8 cellular contexts compared by ENCODE assay signal in the genomic region with DNA sequence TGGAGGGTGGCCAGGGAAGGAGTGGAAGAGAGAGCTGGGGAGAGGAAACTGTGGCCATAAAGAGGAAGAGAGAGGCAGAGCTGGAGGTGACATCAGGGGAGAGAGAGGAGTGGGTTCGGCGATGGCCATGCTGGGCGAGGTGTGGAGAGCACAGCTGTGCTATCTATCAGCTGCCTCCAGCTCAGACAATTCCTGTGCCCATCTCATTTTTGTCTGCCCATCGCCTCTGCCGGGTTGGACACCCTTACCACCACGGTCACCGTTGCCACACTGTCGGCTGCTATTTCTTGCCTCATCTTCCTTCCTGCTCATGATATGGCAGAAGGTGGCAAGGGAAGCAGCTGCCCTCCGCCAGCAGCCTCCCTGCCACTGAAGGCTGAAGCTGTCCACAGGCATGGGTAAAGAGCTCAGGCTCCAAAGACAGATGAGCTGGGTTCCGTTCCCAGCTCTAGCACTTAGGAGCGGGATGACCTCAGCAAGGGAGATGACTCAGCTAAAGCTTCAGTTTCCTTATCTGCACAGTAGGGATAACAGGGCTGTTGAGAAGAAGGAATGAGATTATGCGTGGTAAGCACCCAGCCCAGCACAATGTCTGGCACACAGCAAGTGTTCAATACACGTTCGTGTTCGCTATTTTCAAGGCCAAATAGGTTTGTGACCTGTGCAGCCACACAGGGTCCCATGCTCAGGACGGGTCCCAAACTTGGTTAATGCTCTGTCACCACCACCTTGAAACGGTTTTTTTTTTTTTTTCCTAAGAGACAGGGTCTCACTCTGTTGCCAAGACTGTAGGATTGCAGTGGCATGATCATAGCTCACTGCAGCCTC. TPM values are rescaled to one million over a fixed set of nuclear protein-coding genes. Genes with fewer than 3 reads are reported as not detected.
DNase-seq lines count a peak whose midpoint lies in the region; ATAC-seq, FAIRE-seq and TF ChIP-seq lines count a peak whose summit lies in the region.

No MANE protein-coding gene starts in this region.

- no peak overlapping the region for H3K27ac ChIP-seq in foreskin keratinocyte
- peak overlapping the region in 1 of 2 donors; percentile 23 for H3K27ac ChIP-seq in small intestine (ENCODE audit: low read depth in 1 of 2, low read length in 1 of 2)
- peak overlapping the region in 2 of 5 donors; percentile 58 to 73 for H3K27ac ChIP-seq in stomach

- H3K4me3 ChIP-seq in small intestine (ENCODE audit: low read depth in 1 of 2, low read length in 2 of 2) (no peak overlapping the region), stomach (no peak overlapping the region)

- no peak for TF ChIP-seq POLR2A in stomach (IDR thresholded peaks at IDR 0.05)

- no peak for TF ChIP-seq EP300 in stomach (IDR thresholded peaks at IDR 0.05)

- 69 to 74% (median 72%) methylated on average over 17 of the region's 17 CpGs for WGBS in small intestine, 3 donors
- WGBS in stomach, 5 donors = 65 to 81% (median 77%) methylated on average over 17 of the region's 17 CpGs

- H3K4me1 ChIP-seq in foreskin keratinocyte (no peaks in the 10 kb centered on the region), small intestine (ENCODE audit: control insufficient read depth in 2 of 2, insufficient read depth in 1 of 2, low read depth in 1 of 2, low read length in 1 of 2) (peaks cover 0 to 6% of the 10 kb centered on the region in 2 donors), stomach (peaks cover 13 to 85% (median 26%) of the 10 kb centered on the region in 4 donors)

- ATAC-seq in foreskin keratinocyte = peak; percentile 39

- DNase-seq in SIG-M5 treated with dmso at 0.1 percent for 504 hours (lab: John Stamatoyannopoulos, UW; ENCODE audit: unreplicated experiment) (peak; percentile 37), SIG-M5 (lab: John Stamatoyannopoulos, UW) (no peak), SKM-1 (lab: John Stamatoyannopoulos, UW; ENCODE audit: unreplicated experiment) (peak; percentile 80), foreskin keratinocyte (peak in 1 of 2 donors; percentile 34), small intestine (peak; percentile 67), stomach (no peak), NCI-H1105 (lab: John Stamatoyannopoulos, UW) (no peak), HK-2 (ENCODE audit: unreplicated experiment) (no peak)

- H3K27me3 ChIP-seq in foreskin keratinocyte = no peaks in the 10 kb centered on the region
- H3K27me3 ChIP-seq in small intestine (ENCODE audit: control insufficient read depth in 2 of 2, insufficient read depth in 2 of 2, low read length in 2 of 2) = no peaks in the 10 kb centered on the region
- H3K27me3 ChIP-seq in stomach = no peaks in the 10 kb centered on the region

- intact Hi-C loops in stomach (cut with DNase I; ENCODE audit: low total_unique reads) = loop anchor here (5.0 kb wide), 1 partner anchor 36 kb away; no protein-coding TSS in a partner anchor

- H3K36me3 ChIP-seq in small intestine (ENCODE audit: control insufficient read depth in 2 of 2, insufficient read depth in 2 of 2, low read length in 2 of 2) = no peaks in the 10 kb centered on the region
- H3K36me3 ChIP-seq in stomach = peaks cover 8 to 60% (median 42%) of the 10 kb centered on the region in 4 donors

- TF ChIP-seq CTCF in foreskin keratinocyte (conservative IDR thresholded peaks at IDR 0.05) (no peak), stomach (IDR thresholded peaks at IDR 0.05) (no peak)

- H3K9me3 ChIP-seq in small intestine (ENCODE audit: control insufficient read depth, low read depth) = no peaks in the 10 kb centered on the region
- H3K9me3 ChIP-seq in stomach = no peaks in the 10 kb centered on the region

- FAIRE-seq in small intestine (lab: Jason Lieb, UNC) = no peak

RNA-seq across cellular contexts. Expression of a gene that starts 21.9 kb away (rescaled TPM):
- 17.3 and 17.7 TPM in 2 replicates for total RNA-seq in foreskin keratinocyte
- 9.7 and 10.0 TPM in 2 replicates for polyA plus RNA-seq in foreskin keratinocyte
- 10 to 100 TPM in 1 of 3 donors, 1 to 10 TPM in 2; 6.7 to 14.4 (median 7.3) TPM for polyA plus RNA-seq in small intestine
- 10 to 100 TPM in 4 of 5 donors, 1 to 10 TPM in 1; 3.8 to 24.6 (median 21.4) TPM for total RNA-seq in stomach
- polyA plus RNA-seq in stomach = 10 to 100 TPM; 10.7 to 13.4 (median 11.6) TPM

Comparison
In these comparisons a context has a peak if more than half of its experiments do, and no peak if none do; other contexts are left out.
1. DNase-seq: peak in SIG-M5 treated with dmso at 0.1 percent for 504 hours (single experiment), SKM-1 (single experiment) and small intestine (single experiment); none in SIG-M5 (single experiment), stomach (single experiment), NCI-H1105 (single experiment) and HK-2 (single experiment).